Comparison of ENCODE assay signal across 8 cellular contexts in the genomic region with DNA sequence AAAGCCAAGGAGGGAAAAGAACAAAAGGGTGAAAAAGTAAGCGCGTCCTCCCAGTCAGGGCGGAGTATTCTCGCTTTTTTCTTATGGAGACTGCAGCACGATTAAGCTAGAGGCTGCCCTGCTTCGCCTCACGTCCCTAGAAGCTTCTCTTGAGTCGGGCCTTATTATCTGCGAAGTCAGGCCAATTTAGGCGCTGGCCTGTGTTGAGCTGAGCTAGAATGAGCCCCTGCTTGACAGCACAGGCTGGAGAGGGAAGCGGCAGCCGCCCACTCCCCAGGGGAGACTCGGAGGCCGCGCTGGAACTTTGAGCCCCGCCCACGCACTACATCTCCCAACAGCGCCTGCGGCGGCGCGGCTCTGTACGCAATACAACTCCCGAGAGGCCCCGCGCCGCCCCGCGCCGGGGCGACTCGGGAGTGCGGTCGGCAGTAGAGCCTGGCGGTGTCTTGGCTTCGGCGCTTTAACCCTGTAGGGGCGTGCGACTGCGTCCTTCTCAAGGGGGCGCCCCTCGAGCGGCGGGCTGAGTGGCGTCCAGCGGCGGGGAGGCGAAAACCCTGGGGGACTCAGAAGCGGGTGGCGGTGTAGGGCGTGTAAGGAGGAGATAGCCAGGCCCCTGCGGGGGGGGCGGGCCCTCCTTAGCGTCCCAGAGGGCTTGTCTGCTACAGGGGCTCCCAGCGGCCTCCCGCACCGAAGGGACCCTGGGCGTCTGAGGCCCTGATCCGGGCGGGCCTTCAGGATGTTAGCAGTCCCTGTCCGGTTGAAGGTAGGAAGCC. TPM values are rescaled to one million over a fixed set of nuclear protein-coding genes. Genes with fewer than 3 reads are reported as not detected.
DNase-seq lines count a peak whose midpoint lies in the region; ATAC-seq and TF ChIP-seq lines count a peak whose summit lies in the region.

No MANE protein-coding gene starts in this region.

- no peak for TF ChIP-seq CTCF in mesothelial cell of epicardium (IDR thresholded peaks at IDR 0.05; ENCODE audit: unreplicated experiment)

- H3K4me3 Mint-ChIP-seq in mesothelial cell of epicardium: peak overlapping the region; percentile 99

- in situ Hi-C loops in Caki2 (cut with HindIII; ENCODE audit: low pct_unique_long_range_greater_than_20kb, low sequenced_read_pairs): no loop called here

- peaks cover 36% of the 10 kb centered on the region for H3K36me3 Mint-ChIP-seq in mesothelial cell of epicardium

- peaks cover 7% of the 10 kb centered on the region for H3K4me1 ChIP-seq in endocrine pancreas (ENCODE audit: control insufficient read depth, insufficient read depth, low read length)

- H3K9me3 Mint-ChIP-seq in mesothelial cell of epicardium: peaks cover 11% of the 10 kb centered on the region

- DNase-seq in Caki2 (ENCODE audit: low read depth) (peak; percentile 88), HT-29 (ENCODE audit: low spot score) (peak; percentile 94), NOMO-1 (lab: John Stamatoyannopoulos, UW; ENCODE audit: unreplicated experiment in 2 of 2) (peak; percentile 79 to 93), mesothelial cell of epicardium (ENCODE audit: low spot score in 2 of 2, unreplicated experiment in 2 of 2) (peak; percentile 84 to 91)
- peak; percentile 57 for DNase-seq in activated CD8-positive, alpha-beta memory T cell treated with anti-CD3 and anti-CD28 coated beads, Interleukin-2, amount 50 U/mL, for 1 hour (ENCODE audit: extremely low read depth)
- peak; percentile 70 to 74 for DNase-seq in stimulated activated CD8-positive, alpha-beta memory T cell treated with anti-CD3 and anti-CD28 coated beads, Interleukin-15, amount 100 ng/mL, for 4 hours (ENCODE audit: low read depth in 2 of 2)

- H3K4me1 Mint-ChIP-seq in mesothelial cell of epicardium: peaks cover 51% of the 10 kb centered on the region

- H3K27me3 Mint-ChIP-seq in mesothelial cell of epicardium (ENCODE audit: low read depth): no peaks in the 10 kb centered on the region

- peak overlapping the region; percentile 96 for H3K9ac ChIP-seq in endocrine pancreas (ENCODE audit: control insufficient read depth, insufficient read depth, low read length)

- H3K27ac Mint-ChIP-seq in mesothelial cell of epicardium: peak overlapping the region; percentile 100

- peak overlapping the region; percentile 81 for H3K4me3 ChIP-seq in endocrine pancreas (ENCODE audit: control insufficient read depth, insufficient read depth, low read length)

- no peaks in the 10 kb centered on the region for H3K36me3 ChIP-seq in endocrine pancreas (ENCODE audit: control insufficient read depth, insufficient read depth, low read length)

- peak; percentile 57 for ATAC-seq in GM21360 (IDR thresholded peaks at IDR 0.05; ENCODE audit: unreplicated experiment)

- H3K9me3 ChIP-seq in endocrine pancreas (ENCODE audit: control insufficient read depth, low read length): no peaks in the 10 kb centered on the region

- no peaks in the 10 kb centered on the region for H3K27me3 ChIP-seq in endocrine pancreas (ENCODE audit: control insufficient read depth, insufficient read depth, low read length)

RNA-seq across cellular contexts. Expression of a gene that starts 0.9 kb away (rescaled TPM):
- 11.6 and 16.4 TPM in 2 replicates for total RNA-seq in Caki2 (2014; rRNA removed; shearing (Covaris generic); ENCODE audit: low replicate concordance)
- 2.7 and 2.9 TPM in 2 replicates for total RNA-seq in HT-29 (2014; rRNA removed; shearing (Covaris generic))
- 33.7 to 35.7 TPM (median 34.6 TPM) in 3 replicates for total RNA-seq in mesothelial cell of epicardium

RNA-seq across cellular contexts. Expression of a gene that starts 24.7 kb away (rescaled TPM):
- total RNA-seq in Caki2 (2014; rRNA removed; shearing (Covaris generic); ENCODE audit: low replicate concordance): 89.1 and 92.1 TPM in 2 replicates
- 101 and 130 TPM in 2 replicates for total RNA-seq in HT-29 (2014; rRNA removed; shearing (Covaris generic))
- 199 to 205 TPM (median 203 TPM) in 3 replicates for total RNA-seq in mesothelial cell of epicardium

RNA-seq across cellular contexts. Expression of a gene that starts 55.8 kb away (rescaled TPM):
- 0.41 and 1.5 TPM in 2 replicates for total RNA-seq in Caki2 (2014; rRNA removed; shearing (Covaris generic); ENCODE audit: low replicate concordance)
- total RNA-seq in HT-29 (2014; rRNA removed; shearing (Covaris generic)): 2.1 and 2.3 TPM in 2 replicates
- total RNA-seq in mesothelial cell of epicardium: 8.0 to 10.0 TPM (median 9.9 TPM) in 3 replicates

Comparison
In these comparisons a context has a peak if more than half of its experiments do, and no peak if none do; other contexts are left out.
1. Peak in every context shown above with its lines: DNase-seq, ATAC-seq and H3K4me3 ChIP-seq.